In genomic region chr9:134600836-134601638, GRCh38 we compare ENCODE assay signal across 29 cellular contexts. TPM values are rescaled to one million over a fixed set of nuclear protein-coding genes. Genes with fewer than 3 reads are reported as not detected.
DNase-seq lines count a peak whose midpoint lies in the region; ATAC-seq and TF ChIP-seq lines count a peak whose summit lies in the region.
"Had no signal": no experiment of that assay in that cellular context is flagged by ENCODE, and none has a peak within 500 bp of the region (broad histone marks: within the 10 kb centered on the region; RNA-seq: fewer than 3 reads in every experiment).

No MANE protein-coding gene starts in this region.

- H2BK120ac ChIP-seq in mesendoderm (ENCODE audit: low read depth, low read length): peak overlapping the region; percentile 63

- intact Hi-C loops in cardiac septum (cut with DNase I): loop anchor here (5.0 kb wide), 2 partner anchors 41 to 144 kb away; partner anchors contain the start of gene COL5A1
- intact Hi-C loops in left ventricle myocardium superior (cut with micrococcal nuclease): no loop called here

- H3K27ac ChIP-seq in RWPE2 (ENCODE audit: poor library complexity, severe bottlenecking) (peak overlapping the region; percentile 70), mesendoderm (ENCODE audit: low read depth, low read length) (peak overlapping the region; percentile 97), suprapubic skin (no peak overlapping the region)
- H3K27ac ChIP-seq: BLaER1, body of pancreas, dorsolateral prefrontal cortex, lower lobe of right lung, neutrophil, tibial nerve had no signal

- H3K4me2 ChIP-seq in mesendoderm (ENCODE audit: low read length): no peak overlapping the region
- H3K4me2 ChIP-seq: BLaER1 had no signal

- no peak for TF ChIP-seq CTCF in RWPE2 (IDR thresholded peaks at IDR 0.05; ENCODE audit: poor library complexity, severe bottlenecking)
- TF ChIP-seq CTCF in suprapubic skin (IDR thresholded peaks at IDR 0.05): no peak

- no peak overlapping the region for H3K9ac ChIP-seq in mesendoderm (ENCODE audit: low read length)
- H3K9ac ChIP-seq: BLaER1 had no signal

- H3K79me2 ChIP-seq in mesendoderm (ENCODE audit: control insufficient read depth, insufficient read depth, low read length): no peaks in the 10 kb centered on the region

- H3K9me3 ChIP-seq in RWPE2 (ENCODE audit: severe bottlenecking): no peaks in the 10 kb centered on the region
- H3K9me3 ChIP-seq in suprapubic skin: no peaks in the 10 kb centered on the region
- H3K9me3 ChIP-seq: lower lobe of right lung, neutrophil, tibial nerve had no signal

- H4K8ac ChIP-seq in mesendoderm (ENCODE audit: low read depth, low read length): no peak overlapping the region

- peak overlapping the region; percentile 82 for H4K5ac ChIP-seq in mesendoderm (ENCODE audit: low read length)

- no peak for TF ChIP-seq EP300 in suprapubic skin (IDR thresholded peaks at IDR 0.05)

- peak overlapping the region; percentile 76 for H3K18ac ChIP-seq in mesendoderm (ENCODE audit: low read length)

- peak; percentile 57 for DNase-seq in cardiac septum (ENCODE audit: low spot score)
- DNase-seq in left ventricle myocardium superior: no peak
- no peak for DNase-seq in RWPE2 (ENCODE audit: low spot score)
- no peak for DNase-seq in mesendoderm
- DNase-seq in suprapubic skin (ENCODE audit: low spot score in 2 of 2): peak; percentile 54 to 56
- DNase-seq in DMS53 treated with DMSO at 0.1 percent for 48 hours (lab: John Stamatoyannopoulos, UW; ENCODE audit: unreplicated experiment): no peak
- DNase-seq in activated gamma-delta T cell (lab: John Stamatoyannopoulos, UW): no peak
- DNase-seq in NOMO-1 treated with DMSO at 0.1 percent for 48 hours (lab: John Stamatoyannopoulos, UW; ENCODE audit: unreplicated experiment): no peak
- DNase-seq: ACHN; activated CD4-positive, alpha-beta T cell treated with anti-CD3 and anti-CD28 coated beads for 1 hour; activated CD8-positive, alpha-beta memory T cell treated with anti-CD3 and anti-CD28 coated beads for 24 hours; activated naive CD4-positive, alpha-beta T cell treated with Interleukin-2 at 50 U/mL for 16 hours; body of pancreas; cerebellar nuclear complex; DMS53; dorsolateral prefrontal cortex; GDM1; kidney; lower lobe of right lung; NCI-H1092; NCI-H1694 treated with DMSO at 0.1 percent for 48 hours; NCI-H526 treated with DMSO at 0.1 percent for 48 hours; small intestine; stimulated activated CD4-positive, alpha-beta T cell treated with anti-CD3 and anti-CD28 coated beads, Interleukin-1b, Interleukin-23, amount 100 ng/mL, for 48 hours; stomach had no signal

- H3K4me3 ChIP-seq in RWPE2 (ENCODE audit: severe bottlenecking) (no peak overlapping the region), mesendoderm (ENCODE audit: low read length) (no peak overlapping the region), suprapubic skin (no peak overlapping the region)
- H3K4me3 ChIP-seq: BLaER1, body of pancreas, dorsolateral prefrontal cortex, lower lobe of right lung, stomach, tibial nerve had no signal

- ATAC-seq in left ventricle myocardium superior (no peak), RWPE2 (ENCODE audit: low read depth) (no peak)
- ATAC-seq: body of pancreas, lower lobe of right lung had no signal

- H3K4ac ChIP-seq in mesendoderm (ENCODE audit: low read depth, low read length): peak overlapping the region; percentile 39

- no peaks in the 10 kb centered on the region for H3K79me1 ChIP-seq in mesendoderm (ENCODE audit: low read length)

- WGBS in mesendoderm (ENCODE audit: extremely low coverage, insufficient coverage, low lambda C conversion rate): no CpG with 5 or more reads among the region's 10 CpGs
- WGBS in suprapubic skin: 94% methylated on average over 8 of the region's 10 CpGs

- H3K56ac ChIP-seq in mesendoderm (ENCODE audit: low read length): peak overlapping the region; percentile 78

- peak overlapping the region; percentile 91 for H2AK5ac ChIP-seq in mesendoderm (ENCODE audit: low read length)

- peak overlapping the region; percentile 19 for H3K23ac ChIP-seq in mesendoderm (ENCODE audit: low read length)

- H3K27me3 ChIP-seq in RWPE2 (ENCODE audit: insufficient read depth, poor library complexity, severe bottlenecking) (no peaks in the 10 kb centered on the region), mesendoderm (ENCODE audit: insufficient read depth, low read length, poor library complexity) (no peaks in the 10 kb centered on the region), suprapubic skin (peaks cover 17% of the 10 kb centered on the region)
- H3K27me3 ChIP-seq: BLaER1, neutrophil, tibial nerve had no signal

- H3K4me1 ChIP-seq in RWPE2 (ENCODE audit: insufficient read depth, poor library complexity, severe bottlenecking) (peaks cover 9% of the 10 kb centered on the region), mesendoderm (ENCODE audit: control insufficient read depth, low read depth, low read length) (peaks cover 11% of the 10 kb centered on the region), suprapubic skin (no peaks in the 10 kb centered on the region)
- H3K4me1 ChIP-seq: body of pancreas, lower lobe of right lung had no signal

- H2BK5ac ChIP-seq in mesendoderm (ENCODE audit: low read length): peak overlapping the region; percentile 93

- H3K36me3 ChIP-seq in RWPE2 (ENCODE audit: low read depth) (no peaks in the 10 kb centered on the region), mesendoderm (ENCODE audit: control insufficient read depth, insufficient read depth, low read length) (no peaks in the 10 kb centered on the region), suprapubic skin (no peaks in the 10 kb centered on the region)
- H3K36me3 ChIP-seq: BLaER1, lower lobe of right lung, neutrophil, stomach, tibial nerve had no signal

- H2BK15ac ChIP-seq in mesendoderm (replicated peaks; ENCODE audit: low read depth): no peak overlapping the region

- TF ChIP-seq POLR2A in suprapubic skin (IDR thresholded peaks at IDR 0.05): no peak

RNA-seq across cellular contexts. Expression of gene COL5A1, which starts 40.6 kb away (rescaled TPM):
- 21.6 TPM for total RNA-seq in cardiac septum
- 14.8 TPM for total RNA-seq in left ventricle myocardium superior
- 23.5 TPM for polyA plus RNA-seq in mesendoderm (2013, experiment 1 of 2)
- polyA plus RNA-seq in mesendoderm (2013, experiment 2 of 2): 21.5 TPM
- 10 to 100 TPM in 3 of 4 donors, 1 to 10 TPM in 1; 8.6 to 16.5 (median 15.4) TPM for total RNA-seq in suprapubic skin
- total RNA-seq: SK-MEL-5 had no signal

Comparison
In these comparisons a context has a peak if more than half of its experiments do, and no peak if none do; other contexts are left out.
1. DNase-seq: peak in cardiac septum (single experiment) and suprapubic skin (2 of 2); none in left ventricle myocardium superior (single experiment), RWPE2 (single experiment), mesendoderm (single experiment), DMS53 treated with DMSO at 0.1 percent for 48 hours (single experiment), activated gamma-delta T cell (single experiment) and NOMO-1 treated with DMSO at 0.1 percent for 48 hours (single experiment).